Comparison of ENCODE assay signal across 11 cellular contexts in the genomic region with DNA sequence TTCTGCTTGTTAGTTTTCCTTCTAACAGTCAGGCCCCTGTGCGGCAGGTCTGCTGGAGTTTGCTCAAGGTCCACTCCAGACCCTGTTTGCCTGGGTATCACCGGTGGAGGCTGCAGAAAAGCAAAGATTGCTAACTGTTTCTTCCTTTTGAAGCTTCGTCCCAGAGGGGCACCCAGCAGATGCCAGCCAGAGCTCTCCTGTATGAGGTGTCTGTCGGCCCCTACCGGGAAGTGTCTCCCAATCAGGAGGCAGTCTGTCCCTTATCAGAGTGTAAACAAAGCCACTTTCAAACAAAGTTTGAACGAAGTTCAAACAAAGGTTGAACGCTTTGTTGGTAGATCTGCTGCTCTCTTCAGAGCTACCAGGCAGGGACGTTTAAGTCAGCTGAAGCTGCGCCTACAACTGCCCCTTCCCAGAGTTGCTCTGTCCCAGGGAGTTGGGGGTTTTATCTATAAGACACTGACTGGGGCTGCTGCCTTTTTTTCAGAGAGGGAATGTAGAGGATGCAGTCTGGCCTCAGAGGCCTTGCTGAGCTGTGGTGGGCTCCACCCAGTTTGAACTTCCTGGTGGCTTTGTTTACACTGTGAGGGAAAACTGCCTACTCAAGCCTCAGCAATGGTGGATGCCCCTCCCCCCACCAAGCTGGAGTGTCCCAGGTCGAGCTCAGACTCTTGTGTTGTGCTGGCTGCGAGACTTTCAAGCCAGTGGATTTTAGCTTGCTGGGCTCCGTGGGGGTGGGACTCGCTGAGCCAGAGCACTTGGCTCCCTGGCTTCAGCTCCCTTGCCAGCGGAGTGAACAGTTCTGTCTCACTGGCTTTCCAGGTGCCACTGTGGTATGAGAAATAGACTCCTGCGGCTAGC.
DNase-seq lines count a peak whose midpoint lies in the region; ATAC-seq and TF ChIP-seq lines count a peak whose summit lies in the region.
"Had no signal": no experiment of that assay in that cellular context is flagged by ENCODE, and none has a peak within 500 bp of the region (broad histone marks: within the 10 kb centered on the region; RNA-seq: fewer than 3 reads in every experiment).

No MANE protein-coding gene starts in this region.

- peak overlapping the region in 5 of 7 donors; percentile 43 to 66 (median 56) for H3K4me3 Mint-ChIP-seq in CD8-positive, alpha-beta memory T cell
- H3K4me3 Mint-ChIP-seq: stimulated activated naive CD8-positive, alpha-beta T cell treated with anti-CD3 and anti-CD28 coated beads, Interleukin-15, amount 100 ng/mL, for 72 hours had no signal

- H3K27ac ChIP-seq in CD8-positive, alpha-beta memory T cell (ENCODE audit: low read depth, low read length): no peak overlapping the region
- H3K27ac ChIP-seq in body of pancreas (no peak overlapping the region), lower lobe of right lung (no peak overlapping the region)
- H3K27ac ChIP-seq: adrenal gland had no signal

- CTCF ChIA-PET in CD8-positive, alpha-beta memory T cell (lab: Charles Lee): no interaction called here

- TF ChIP-seq POLR2A in body of pancreas (IDR thresholded peaks at IDR 0.05): no peak

- no peak overlapping the region for H3K4me3 ChIP-seq in CD8-positive, alpha-beta memory T cell (ENCODE audit: low read length)
- H3K4me3 ChIP-seq in body of pancreas (no peak overlapping the region), lower lobe of right lung (no peak overlapping the region)
- H3K4me3 ChIP-seq: adrenal gland had no signal

- no peaks in the 10 kb centered on the region for H3K9me3 ChIP-seq in CD8-positive, alpha-beta memory T cell (ENCODE audit: low read length)
- peaks cover 0 to 4% (median 0%) of the 10 kb centered on the region in 3 donors for H3K9me3 ChIP-seq in body of pancreas
- no peaks in the 10 kb centered on the region for H3K9me3 ChIP-seq in lower lobe of right lung
- H3K9me3 ChIP-seq: adrenal gland had no signal

- POLR2A ChIA-PET in CD8-positive, alpha-beta memory T cell (lab: Charles Lee): no interaction called here

- H3K27me3 ChIP-seq in CD8-positive, alpha-beta memory T cell (ENCODE audit: insufficient read depth, low read length, poor library complexity, severe bottlenecking): no peaks in the 10 kb centered on the region
- H3K27me3 ChIP-seq in body of pancreas (no peaks in the 10 kb centered on the region), lower lobe of right lung (ENCODE audit: low read depth) (no peaks in the 10 kb centered on the region)
- H3K27me3 ChIP-seq: adrenal gland had no signal

- peaks cover 23 to 59% (median 41%) of the 10 kb centered on the region in 3 donors for H3K36me3 Mint-ChIP-seq in CD8-positive, alpha-beta memory T cell

- H3K9me3 Mint-ChIP-seq in CD8-positive, alpha-beta memory T cell: peaks cover 24 to 49% (median 41%) of the 10 kb centered on the region in 5 donors

- WGBS in body of pancreas, 2 donors: 26 to 44% methylated on average over 10 to 15 of the region's 15 CpGs

- H3K4me1 ChIP-seq in CD8-positive, alpha-beta memory T cell (ENCODE audit: insufficient read depth, low read length): peaks cover 26% of the 10 kb centered on the region
- peaks cover 9% of the 10 kb centered on the region for H3K4me1 ChIP-seq in body of pancreas
- H3K4me1 ChIP-seq in lower lobe of right lung: no peaks in the 10 kb centered on the region
- H3K4me1 ChIP-seq: adrenal gland had no signal

- intact Hi-C loops in body of pancreas (cut with DNase I): no loop called here
- intact Hi-C loops in lower lobe of right lung (cut with DNase I): no loop called here

- ATAC-seq in body of pancreas (no peak), lower lobe of right lung (peak in 1 of 2 donors; percentile 12), GM18907 (IDR thresholded peaks at IDR 0.05; ENCODE audit: unreplicated experiment) (no peak), GM21381 (IDR thresholded peaks at IDR 0.05; ENCODE audit: unreplicated experiment) (no peak)
- ATAC-seq: Right ventricle myocardium inferior; stimulated activated naive CD8-positive, alpha-beta T cell treated with anti-CD3 and anti-CD28 coated beads, Interleukin-15, amount 100 ng/mL, for 72 hours had no signal

- peak in 1 of 5 donors; percentile 5 for DNase-seq in CD8-positive, alpha-beta memory T cell
- DNase-seq in HT-29 (ENCODE audit: low spot score) (peak; percentile 67), body of pancreas (peak in 3 of 4 donors; percentile 18 to 36 (median 22)), lower lobe of right lung (peak; percentile 42), GM10266 (ENCODE audit: extremely low spot score) (no peak)
- no peak for DNase-seq in activated T-cell treated with anti-CD3 and anti-CD28 coated beads, Interleukin-2, amount 50 U/mL, for 48 hours
- DNase-seq: adrenal gland; stimulated activated naive CD8-positive, alpha-beta T cell treated with anti-CD3 and anti-CD28 coated beads, Interleukin-15, amount 100 ng/mL, for 72 hours had no signal

- TF ChIP-seq CTCF in body of pancreas (IDR thresholded peaks at IDR 0.05) (peak in 1 of 7 experiments; percentile 6), lower lobe of right lung (IDR thresholded peaks at IDR 0.05) (no peak), GM10266 (IDR thresholded peaks at IDR 0.05; ENCODE audit: control insufficient read depth, insufficient read depth, low read depth, missing control alignments) (no peak)

- peaks cover 36 to 45% (median 44%) of the 10 kb centered on the region in 3 donors for H3K4me1 Mint-ChIP-seq in CD8-positive, alpha-beta memory T cell

- no peaks in the 10 kb centered on the region for H3K36me3 ChIP-seq in CD8-positive, alpha-beta memory T cell (ENCODE audit: insufficient read depth, low read length)
- H3K36me3 ChIP-seq in body of pancreas (replicated peaks in 1 of 2; ENCODE audit: insufficient read depth in 1 of 2, low read depth in 2 of 2) (no peaks in the 10 kb centered on the region), lower lobe of right lung (no peaks in the 10 kb centered on the region)
- H3K36me3 ChIP-seq: adrenal gland had no signal

- H3K27ac Mint-ChIP-seq in CD8-positive, alpha-beta memory T cell: peak overlapping the region in 6 of 8 donors; percentile 32 to 84 (median 76)

- H3K27me3 Mint-ChIP-seq in CD8-positive, alpha-beta memory T cell: no peaks in the 10 kb centered on the region
- H3K27me3 Mint-ChIP-seq: stimulated activated naive CD8-positive, alpha-beta T cell treated with anti-CD3 and anti-CD28 coated beads, Interleukin-15, amount 100 ng/mL, for 72 hours had no signal

Comparison
In these comparisons a context has a peak if more than half of its experiments do, and no peak if none do; other contexts are left out.
1. DNase-seq: peak in HT-29 (single experiment), body of pancreas (3 of 4) and lower lobe of right lung (single experiment); none in activated T-cell treated with anti-CD3 and anti-CD28 coated beads, Interleukin-2, amount 50 U/mL, for 48 hours (0 of 2) and GM10266 (single experiment).